ENCODE assay signal across 12 cellular contexts in genomic region chr17:77399319-77399959, GRCh38.
A peak's percentile ranks its signal among the peaks of the same experiment; 100 is the strongest.
DNase-seq lines count a peak whose midpoint lies in the region; ATAC-seq and TF ChIP-seq lines count a peak whose summit lies in the region.
"Had no signal": no experiment of that assay in that cellular context is flagged by ENCODE, and none has a peak within 500 bp of the region (broad histone marks: within the 10 kb centered on the region; RNA-seq: fewer than 3 reads in every experiment).

No MANE protein-coding gene starts in this region.

- WGBS in esophagus muscularis mucosa, result 84% methylated on average over 7 of the region's 16 CpGs
- WGBS in endodermal cell (ENCODE audit: insufficient coverage in 1 of 2, insufficient read length in 1 of 2), 2 experiments, result 96% methylated on average over 13 to 16 of the region's 16 CpGs

- no peak overlapping the region for H2AFZ ChIP-seq in Loucy (ENCODE audit: low read length)

- H3K9me3 ChIP-seq in CD8-positive, alpha-beta T cell (ENCODE audit: low read length), result no peaks in the 10 kb centered on the region
- no peaks in the 10 kb centered on the region for H3K9me3 ChIP-seq in Loucy (ENCODE audit: insufficient read depth, low read depth, low read length)
- H3K9me3 ChIP-seq in esophagus muscularis mucosa, result no peaks in the 10 kb centered on the region
- H3K9me3 ChIP-seq in gastrocnemius medialis, result no peaks in the 10 kb centered on the region
- no peaks in the 10 kb centered on the region for H3K9me3 ChIP-seq in endodermal cell (ENCODE audit: control insufficient read depth, low read length)

- peak overlapping the region; percentile 90 for H3K27ac Mint-ChIP-seq in CD8-positive, alpha-beta T cell
- H3K27ac Mint-ChIP-seq in endodermal cell, result no peak overlapping the region

- H3K9me3 Mint-ChIP-seq in CD8-positive, alpha-beta T cell, result no peaks in the 10 kb centered on the region
- no peaks in the 10 kb centered on the region for H3K9me3 Mint-ChIP-seq in endodermal cell

- peaks cover 43% of the 10 kb centered on the region for H3K36me3 Mint-ChIP-seq in CD8-positive, alpha-beta T cell
- H3K36me3 Mint-ChIP-seq in endodermal cell (ENCODE audit: low read depth), result peaks cover 33% of the 10 kb centered on the region

- CTCF ChIA-PET in CD8-positive, alpha-beta T cell (lab: Charles Lee), result interaction anchor here (0.6 to 6.0 kb wide), 28 partner anchors 10 to 94 kb away, joined by 3 to 75 read pairs (median 12); no protein-coding TSS in a partner anchor

- POLR2A ChIA-PET in CD8-positive, alpha-beta T cell (lab: Charles Lee), result interaction anchor here (0.9 to 3.6 kb wide), 21 partner anchors 7 to 95 kb away, joined by 3 to 38 read pairs (median 8); no protein-coding TSS in a partner anchor

- TF ChIP-seq CTCF in CD8-positive, alpha-beta T cell (IDR thresholded peaks at IDR 0.05), result no peak
- TF ChIP-seq CTCF in Loucy (conservative IDR thresholded peaks at IDR 0.05; ENCODE audit: low read length), result no peak
- no peak for TF ChIP-seq CTCF in esophagus muscularis mucosa (IDR thresholded peaks at IDR 0.05)
- no peak for TF ChIP-seq CTCF in gastrocnemius medialis (IDR thresholded peaks at IDR 0.05 in 4 of 5, conservative IDR thresholded peaks at IDR 0.05 in 1 of 5)
- no peak for TF ChIP-seq CTCF in endodermal cell (conservative IDR thresholded peaks at IDR 0.05)

- H3K9ac ChIP-seq in Loucy (ENCODE audit: low read depth, low read length, poor library complexity, severe bottlenecking) (peak overlapping the region; percentile 69), endodermal cell (ENCODE audit: extremely low read depth, low read length, poor library complexity, severe bottlenecking) (no peak overlapping the region)

- peak overlapping the region; percentile 15 for H3K4me3 ChIP-seq in CD8-positive, alpha-beta T cell (ENCODE audit: low read depth, low read length)
- peak overlapping the region; percentile 61 for H3K4me3 ChIP-seq in Loucy (ENCODE audit: low read length, poor library complexity, severe bottlenecking)
- H3K4me3 ChIP-seq in esophagus muscularis mucosa, result no peak overlapping the region
- no peak overlapping the region for H3K4me3 ChIP-seq in gastrocnemius medialis
- H3K4me3 ChIP-seq in endodermal cell (ENCODE audit: low read length), result no peak overlapping the region

- TF ChIP-seq POLR2A in esophagus muscularis mucosa (IDR thresholded peaks at IDR 0.05; ENCODE audit: low read depth) (no peak), gastrocnemius medialis (IDR thresholded peaks at IDR 0.05) (no peak)

- peak overlapping the region; percentile 28 for H3K27ac ChIP-seq in CD8-positive, alpha-beta T cell (ENCODE audit: low read depth, low read length)
- H3K27ac ChIP-seq in esophagus muscularis mucosa (replicated peaks in 1 of 4) (peak overlapping the region; percentile 73 to 99 (median 97)), gastrocnemius medialis (peak overlapping the region in 3 of 4 donors; percentile 43 to 65 (median 44)), endodermal cell (ENCODE audit: low read depth, low read length) (no peak overlapping the region)

- H3K9me2 ChIP-seq in Loucy (replicated peaks; ENCODE audit: low read depth, low read length), result no peaks in the 10 kb centered on the region

- H3K4me3 Mint-ChIP-seq in CD8-positive, alpha-beta T cell, result peak overlapping the region; percentile 81
- H3K4me3 Mint-ChIP-seq in endodermal cell, result no peak overlapping the region

- in situ Hi-C loops in gastrocnemius medialis (cut with MboI; ENCODE audit: low sequenced_read_pairs in 4 of 4), result no loop called here

- intact Hi-C loops in CD8-positive, alpha-beta T cell (cut with DNase I, micrococcal nuclease), result no loop called here
- intact Hi-C loops in esophagus muscularis mucosa (cut with DNase I), result no loop called here
- intact Hi-C loops in gastrocnemius medialis (cut with DNase I; ENCODE audit: low total_unique reads), result no loop called here

- no peak for TF ChIP-seq EP300 in esophagus muscularis mucosa (IDR thresholded peaks at IDR 0.05)

- no peaks in the 10 kb centered on the region for H3K27me3 Mint-ChIP-seq in CD8-positive, alpha-beta T cell (ENCODE audit: low read depth)
- no peaks in the 10 kb centered on the region for H3K27me3 Mint-ChIP-seq in endodermal cell (ENCODE audit: insufficient read depth)

- peaks cover 29% of the 10 kb centered on the region for H4K20me1 ChIP-seq in Loucy (ENCODE audit: insufficient read depth, low read length, poor library complexity, severe bottlenecking)

- no peak for ATAC-seq in CD8-positive, alpha-beta T cell
- ATAC-seq in gastrocnemius medialis, result no peak
- ATAC-seq: esophagus mucosa had no signal

- H3K4me1 ChIP-seq in CD8-positive, alpha-beta T cell (ENCODE audit: insufficient read depth, low read length), result peaks cover 89% of the 10 kb centered on the region
- peaks cover 73% of the 10 kb centered on the region for H3K4me1 ChIP-seq in Loucy (ENCODE audit: insufficient read depth, low read length, poor library complexity, severe bottlenecking)
- H3K4me1 ChIP-seq in esophagus muscularis mucosa, result peaks cover 57 to 100% (median 96%) of the 10 kb centered on the region in 4 donors
- H3K4me1 ChIP-seq in gastrocnemius medialis, result peaks cover 39 to 66% of the 10 kb centered on the region in 2 donors
- H3K4me1 ChIP-seq in endodermal cell (ENCODE audit: control insufficient read depth, insufficient read depth, low read length), result peaks cover 1% of the 10 kb centered on the region

- no peaks in the 10 kb centered on the region for H3F3A ChIP-seq in Loucy (ENCODE audit: low read depth)

- no peak for DNase-seq in CD8-positive, alpha-beta T cell
- DNase-seq in esophagus muscularis mucosa (ENCODE audit: extremely low spot score), result no peak
- no peak for DNase-seq in gastrocnemius medialis
- DNase-seq in NCI-H510A (lab: John Stamatoyannopoulos, UW), result no peak
- no peak for DNase-seq in endodermal cell
- DNase-seq in SKM-1 (lab: John Stamatoyannopoulos, UW; ENCODE audit: unreplicated experiment), result no peak
- DNase-seq: activated CD4-positive, CD25-positive, alpha-beta regulatory T cell; NCI-H748 treated with DMSO at 0.1 percent for 48 hours; SIG-M5; stimulated activated CD4-positive, alpha-beta T cell treated with anti-CD3 and anti-CD28 coated beads, Interleukin-4, amount 100 ng/mL, for 4 hours had no signal

- peak overlapping the region; percentile 79 for H3K4me2 ChIP-seq in Loucy (ENCODE audit: low read depth, low read length, poor library complexity, severe bottlenecking)

- peaks cover 81% of the 10 kb centered on the region for H3K4me1 Mint-ChIP-seq in CD8-positive, alpha-beta T cell (ENCODE audit: low read depth)
- H3K4me1 Mint-ChIP-seq in endodermal cell, result peaks cover 13% of the 10 kb centered on the region

- peaks cover 99% of the 10 kb centered on the region for H3K79me2 ChIP-seq in Loucy (ENCODE audit: insufficient read depth, low read length)

- no peaks in the 10 kb centered on the region for H3K27me3 ChIP-seq in CD8-positive, alpha-beta T cell (ENCODE audit: insufficient read depth, low read length)
- H3K27me3 ChIP-seq in Loucy (ENCODE audit: insufficient read depth, low read length, poor library complexity, severe bottlenecking), result no peaks in the 10 kb centered on the region
- H3K27me3 ChIP-seq in esophagus muscularis mucosa, result no peaks in the 10 kb centered on the region
- no peaks in the 10 kb centered on the region for H3K27me3 ChIP-seq in gastrocnemius medialis
- H3K27me3 ChIP-seq in endodermal cell (ENCODE audit: control insufficient read depth, insufficient read depth, low read length, poor library complexity, severe bottlenecking), result no peaks in the 10 kb centered on the region

- peaks cover 17% of the 10 kb centered on the region for H3K36me3 ChIP-seq in CD8-positive, alpha-beta T cell (ENCODE audit: insufficient read depth, low read length)
- H3K36me3 ChIP-seq in Loucy (ENCODE audit: insufficient read depth, low read length) (peaks cover 30% of the 10 kb centered on the region), esophagus muscularis mucosa (peaks cover 5 to 24% (median 16%) of the 10 kb centered on the region in 4 donors), gastrocnemius medialis (peaks cover 0 to 9% of the 10 kb centered on the region in 2 donors), endodermal cell (ENCODE audit: control insufficient read depth, insufficient read depth, low read length) (peaks cover 23% of the 10 kb centered on the region)

Comparison
In these comparisons a context has a peak if more than half of its experiments do, and no peak if none do; other contexts are left out.
1. H3K4me3 ChIP-seq: peak in CD8-positive, alpha-beta T cell (single experiment) and Loucy (single experiment); none in esophagus muscularis mucosa (0 of 4), gastrocnemius medialis (0 of 4) and endodermal cell (single experiment).